8 cellular contexts compared by ENCODE assay signal in genomic region chr12:7162691-7163114, GRCh38. TPM values are rescaled to one million over a fixed set of nuclear protein-coding genes. Genes with fewer than 3 reads are reported as not detected.
DNase-seq lines count a peak whose midpoint lies in the region; ATAC-seq and TF ChIP-seq lines count a peak whose summit lies in the region.

No MANE protein-coding gene starts in this region.

- no peaks in the 10 kb centered on the region for H3K79me1 ChIP-seq in mesendoderm (ENCODE audit: low read length)

- no peak overlapping the region for H2BK120ac ChIP-seq in mesendoderm (ENCODE audit: low read depth, low read length)

- H3K4me3 Mint-ChIP-seq in chondrocyte (ENCODE audit: unreplicated experiment): no peak overlapping the region
- H3K4me3 Mint-ChIP-seq in stimulated activated memory B cell treated with anti-CD40 and anti-IgM and Interleukin-4, amounts not matched to agents 10 μg/mL and 1 μg/mL and 100 μg/mL, for 72 hours: no peak overlapping the region

- CTCF ChIA-PET in HEK293T (lab: Yijun Ruan, JAX) (interaction anchor here (1.1 to 1.8 kb wide), 2 partner anchors 16 to 26 kb away, joined by 4 to 5 read pairs; no protein-coding TSS in a partner anchor), Panc1 (lab: Charles Lee) (no interaction called here)

- peaks cover 4% of the 10 kb centered on the region for H3K4me1 Mint-ChIP-seq in chondrocyte (ENCODE audit: low read depth)
- H3K4me1 Mint-ChIP-seq in stimulated activated memory B cell treated with anti-CD40 and anti-IgM and Interleukin-4, amounts not matched to agents 10 μg/mL and 1 μg/mL and 100 μg/mL, for 72 hours: peaks cover 7% of the 10 kb centered on the region

- H3K18ac ChIP-seq in mesendoderm (ENCODE audit: low read length): no peak overlapping the region

- no peak overlapping the region for H4K5ac ChIP-seq in mesendoderm (ENCODE audit: low read length)

- no peaks in the 10 kb centered on the region for H3K36me3 ChIP-seq in Panc1 (ENCODE audit: control insufficient read depth, insufficient read depth, low read length)
- no peaks in the 10 kb centered on the region for H3K36me3 ChIP-seq in mesendoderm (ENCODE audit: control insufficient read depth, insufficient read depth, low read length)
- peaks cover 4% of the 10 kb centered on the region for H3K36me3 ChIP-seq in upper lobe of right lung

- TF ChIP-seq CTCF in AG09309 (IDR thresholded peaks at IDR 0.05; ENCODE audit: control insufficient read depth, insufficient read depth, low read depth, low read length, missing control alignments) (peak; percentile 76), Panc1 (IDR thresholded peaks at IDR 0.05) (peak; percentile 79), chondrocyte (IDR thresholded peaks at IDR 0.05) (peak; percentile 67), upper lobe of right lung (IDR thresholded peaks at IDR 0.05) (peak; percentile 53)

- no peak overlapping the region for H3K27ac Mint-ChIP-seq in chondrocyte (ENCODE audit: unreplicated experiment)
- H3K27ac Mint-ChIP-seq in stimulated activated memory B cell treated with anti-CD40 and anti-IgM and Interleukin-4, amounts not matched to agents 10 μg/mL and 1 μg/mL and 100 μg/mL, for 72 hours: no peak overlapping the region

- no peak overlapping the region for H3K4me3 ChIP-seq in AG09309 (ENCODE audit: control insufficient read depth, low read depth, low read length)
- no peak overlapping the region for H3K4me3 ChIP-seq in Panc1 (ENCODE audit: low read depth in 2 of 2, low read length in 2 of 2)
- H3K4me3 ChIP-seq in mesendoderm (ENCODE audit: low read length): no peak overlapping the region
- no peak overlapping the region for H3K4me3 ChIP-seq in upper lobe of right lung

- H3K79me2 ChIP-seq in mesendoderm (ENCODE audit: control insufficient read depth, insufficient read depth, low read length): no peaks in the 10 kb centered on the region

- no peaks in the 10 kb centered on the region for H3K36me3 Mint-ChIP-seq in chondrocyte (ENCODE audit: low read depth)
- peaks cover 7% of the 10 kb centered on the region for H3K36me3 Mint-ChIP-seq in stimulated activated memory B cell treated with anti-CD40 and anti-IgM and Interleukin-4, amounts not matched to agents 10 μg/mL and 1 μg/mL and 100 μg/mL, for 72 hours

- no peak overlapping the region for H2BK5ac ChIP-seq in mesendoderm (ENCODE audit: low read length)

- no peak for DNase-seq in AG09309 (ENCODE audit: low read depth)
- peak; percentile 43 for DNase-seq in HEK293T (ENCODE audit: extremely low spot score)
- DNase-seq in Panc1 (ENCODE audit: low read depth, low spot score): no peak
- no peak for DNase-seq in chondrocyte (ENCODE audit: low spot score)
- DNase-seq in mesendoderm: peak; percentile 79
- peak; percentile 80 for DNase-seq in upper lobe of right lung

- H3K9me3 ChIP-seq in Panc1 (ENCODE audit: control insufficient read depth, insufficient read depth, low read depth, low read length) (peaks cover 5% of the 10 kb centered on the region; the same call in 1 of the 2 replicates), upper lobe of right lung (no peaks in the 10 kb centered on the region)

- WGBS in mesendoderm (ENCODE audit: extremely low coverage, insufficient coverage, low lambda C conversion rate): no CpG with 5 or more reads among the region's 19 CpGs

- in situ Hi-C loops in Panc1 (cut with HindIII; ENCODE audit: low pct_unique_long_range_greater_than_20kb, low sequenced_read_pairs): no loop called here

- ATAC-seq in Panc1: peak; percentile 80
- ATAC-seq in upper lobe of right lung: peak; percentile 88
- ATAC-seq in HG02759 (IDR thresholded peaks at IDR 0.05; ENCODE audit: unreplicated experiment): no peak
- no peak for ATAC-seq in stimulated activated memory B cell treated with anti-CD40 and anti-IgM and Interleukin-4, amounts not matched to agents 10 μg/mL and 1 μg/mL and 100 μg/mL, for 72 hours

- H3K4me2 ChIP-seq in mesendoderm (ENCODE audit: low read length): no peak overlapping the region

- H3K27me3 Mint-ChIP-seq in chondrocyte (ENCODE audit: low read depth): peaks cover 18% of the 10 kb centered on the region
- H3K27me3 Mint-ChIP-seq in stimulated activated memory B cell treated with anti-CD40 and anti-IgM and Interleukin-4, amounts not matched to agents 10 μg/mL and 1 μg/mL and 100 μg/mL, for 72 hours: peaks cover 52% of the 10 kb centered on the region

- no peak overlapping the region for H3K23ac ChIP-seq in mesendoderm (ENCODE audit: low read length)

- no peak overlapping the region for H3K4ac ChIP-seq in mesendoderm (ENCODE audit: low read depth, low read length)

- no peak overlapping the region for H3K56ac ChIP-seq in mesendoderm (ENCODE audit: low read length)

- BruUV-seq in Panc1 (replicated peaks; lab: Mats Ljungman, UMichigan): no TSS peak

- H2AK5ac ChIP-seq in mesendoderm (ENCODE audit: low read length): no peak overlapping the region

- H3K9ac ChIP-seq in mesendoderm (ENCODE audit: low read length): no peak overlapping the region

- peaks cover 11% of the 10 kb centered on the region for H3K9me3 Mint-ChIP-seq in chondrocyte (ENCODE audit: low read depth)
- peaks cover 3% of the 10 kb centered on the region for H3K9me3 Mint-ChIP-seq in stimulated activated memory B cell treated with anti-CD40 and anti-IgM and Interleukin-4, amounts not matched to agents 10 μg/mL and 1 μg/mL and 100 μg/mL, for 72 hours

- H3K27me3 ChIP-seq in Panc1 (ENCODE audit: control insufficient read depth, insufficient read depth, low read length): no peaks in the 10 kb centered on the region
- no peaks in the 10 kb centered on the region for H3K27me3 ChIP-seq in mesendoderm (ENCODE audit: insufficient read depth, low read length, poor library complexity)
- H3K27me3 ChIP-seq in upper lobe of right lung: no peaks in the 10 kb centered on the region

- H2BK15ac ChIP-seq in mesendoderm (replicated peaks; ENCODE audit: low read depth): no peak overlapping the region

- H3K4me1 ChIP-seq in Panc1 (ENCODE audit: control insufficient read depth, insufficient read depth, low read length) (no peaks in the 10 kb centered on the region), mesendoderm (ENCODE audit: control insufficient read depth, low read depth, low read length) (no peaks in the 10 kb centered on the region), upper lobe of right lung (no peaks in the 10 kb centered on the region)

- H4K8ac ChIP-seq in mesendoderm (ENCODE audit: low read depth, low read length): no peak overlapping the region

- intact Hi-C loops in Panc1 (cut with micrococcal nuclease; ENCODE audit: unreplicated experiment): no loop called here
- intact Hi-C loops in upper lobe of right lung (cut with DNase I): no loop called here

- no peak overlapping the region for H3K27ac ChIP-seq in Panc1 (ENCODE audit: low read length)
- H3K27ac ChIP-seq in mesendoderm (ENCODE audit: low read depth, low read length): no peak overlapping the region
- no peak overlapping the region for H3K27ac ChIP-seq in upper lobe of right lung

- POLR2A ChIA-PET in HEK293T (lab: Yijun Ruan, JAX): interaction anchor here (1.5 kb wide), 1 partner anchor 219 kb away, joined by 4 read pairs; the partner anchor contains the start of genes C12orf57 and RNU7-1
- POLR2A ChIA-PET in Panc1 (lab: Charles Lee): no interaction called here

TF ChIP-seq in HEK293T, 16 proteins besides CTCF, POLR2A, EP300 and RAD21:
- TF ChIP-seq BHLHE40 (IDR thresholded peaks at IDR 0.05; ENCODE audit: borderline replicate concordance) (no peak), CTBP1 (IDR thresholded peaks at IDR 0.05; ENCODE audit: borderline replicate concordance) (no peak), FOXA1 (IDR thresholded peaks at IDR 0.05) (no peak), ARNT (IDR thresholded peaks at IDR 0.05) (no peak), ELF4 (IDR thresholded peaks at IDR 0.05) (no peak), ZNF384 (IDR thresholded peaks at IDR 0.05) (no peak), HDGF (IDR thresholded peaks at IDR 0.05; ENCODE audit: borderline replicate concordance) (no peak), SUZ12 (IDR thresholded peaks at IDR 0.05) (no peak), FOXM1 (IDR thresholded peaks at IDR 0.05; ENCODE audit: borderline replicate concordance) (no peak), NFRKB (IDR thresholded peaks at IDR 0.05) (no peak), SP1 (IDR thresholded peaks at IDR 0.05) (no peak), FOXK2 (IDR thresholded peaks at IDR 0.05) (no peak), PKNOX1 (IDR thresholded peaks at IDR 0.05) (no peak), LEF1 (IDR thresholded peaks at IDR 0.05; ENCODE audit: borderline replicate concordance) (no peak), TARDBP (IDR thresholded peaks at IDR 0.05) (no peak)

RNA-seq across cellular contexts. Expression of gene PEX5, which starts 26.8 kb away (rescaled TPM):
- total RNA-seq in Panc1 (2021; ENCODE audit: unreplicated experiment): 26.9 TPM
- 24.8 TPM for polyA plus RNA-seq in Panc1 (2012; ENCODE audit: insufficient read length)
- 25.1 to 26.0 TPM (median 25.5 TPM) in 3 replicates for total RNA-seq in chondrocyte
- polyA plus RNA-seq in mesendoderm (2013, experiment 1 of 2): 16.2 TPM
- polyA plus RNA-seq in mesendoderm (2013, experiment 2 of 2): 15.7 TPM
- 46.7 TPM for total RNA-seq in upper lobe of right lung

RNA-seq across cellular contexts. Expression of gene CLSTN3, which starts 32.5 kb away (rescaled TPM):
- total RNA-seq in Panc1 (2021; ENCODE audit: unreplicated experiment) (5.9 TPM), chondrocyte (15.5 to 19.9 TPM (median 18.2 TPM) in 3 replicates), upper lobe of right lung (48.2 TPM)
- 13.7 TPM for polyA plus RNA-seq in Panc1 (2012; ENCODE audit: insufficient read length)
- 28.3 TPM for polyA plus RNA-seq in mesendoderm (2013, experiment 1 of 2)
- 26.1 TPM for polyA plus RNA-seq in mesendoderm (2013, experiment 2 of 2)

RNA-seq across cellular contexts. Expression of gene RBP5, which starts 34.0 kb away (rescaled TPM):
- total RNA-seq in Panc1 (2021; ENCODE audit: unreplicated experiment) (not detected), chondrocyte (not detected in 3 replicates), upper lobe of right lung (7.1 TPM)
- polyA plus RNA-seq in Panc1 (2012; ENCODE audit: insufficient read length): 1.3 TPM
- 8.6 TPM for polyA plus RNA-seq in mesendoderm (2013, experiment 1 of 2)
- 7.7 TPM for polyA plus RNA-seq in mesendoderm (2013, experiment 2 of 2)

RNA-seq across cellular contexts. Expression of gene C1RL, which starts 53.7 kb away (rescaled TPM):
- total RNA-seq in Panc1 (2021; ENCODE audit: unreplicated experiment): 10.7 TPM
- 6.9 TPM for polyA plus RNA-seq in Panc1 (2012; ENCODE audit: insufficient read length)
- 20.3 to 21.0 TPM (median 20.4 TPM) in 3 replicates for total RNA-seq in chondrocyte
- polyA plus RNA-seq in mesendoderm (2013, experiment 1 of 2): 4.2 TPM
- 4.1 TPM for polyA plus RNA-seq in mesendoderm (2013, experiment 2 of 2)
- 91.6 TPM for total RNA-seq in upper lobe of right lung

Comparison
In these comparisons a context has a peak if more than half of its experiments do, and no peak if none do; other contexts are left out.
1. DNase-seq: peak in HEK293T (single experiment), mesendoderm (single experiment) and upper lobe of right lung (single experiment); none in AG09309 (single experiment), Panc1 (single experiment) and chondrocyte (single experiment).
2. ATAC-seq: peak in Panc1 (single experiment) and upper lobe of right lung (single experiment); none in HG02759 (single experiment) and stimulated activated memory B cell treated with anti-CD40 and anti-IgM and Interleukin-4, amounts not matched to agents 10 μg/mL and 1 μg/mL and 100 μg/mL, for 72 hours (single experiment).
3. Peak in every context shown above with its lines, with median percentiles within 50 percentile points of each other: CTCF ChIP-seq.